In genomic region chr19:40056505-40056904, GRCh38 we compare ENCODE assay signal across 8 cellular contexts. TPM values are rescaled to one million over a fixed set of nuclear protein-coding genes. Genes with fewer than 3 reads are reported as not detected.
DNase-seq lines count a peak whose midpoint lies in the region; ATAC-seq, FAIRE-seq and TF ChIP-seq lines count a peak whose summit lies in the region.

No MANE protein-coding gene starts in this region.

- peak overlapping the region; percentile 93 to 97 for H3K4me3 ChIP-seq in kidney (ENCODE audit: low read length in 2 of 2)
- peak overlapping the region; percentile 60 to 86 for H3K4me3 ChIP-seq in testis

- no peak for DNase-seq in activated CD4-positive, alpha-beta T cell treated with anti-CD3 and anti-CD28 coated beads, Interleukin-2, amount 10 ng/mL, durations not matched to agents 24 days and 14 days
- no peak for DNase-seq in activated CD4-positive, alpha-beta T cell treated with anti-CD3 and anti-CD28 coated beads for 4 hours
- DNase-seq in activated T-helper 2 cell treated with anti-CD3 and anti-CD28 coated beads, Interferon-gamma antibody, Interleukin-2, Interleukin-4, amounts not matched to agents 10 μg/mL and 5 μg/mL and 100 μg/mL, durations not matched to agents 14 hours and 24 hours and 36 hours (ENCODE audit: low spot score), result no peak
- DNase-seq in kidney, result no peak
- DNase-seq in testis, result no peak
- no peak for DNase-seq in COR-L47 (lab: John Stamatoyannopoulos, UW)
- no peak for DNase-seq in posterior vena cava (ENCODE audit: low spot score)

- FAIRE-seq in kidney (lab: Jason Lieb, UNC), result no peak

- H3K9me3 Mint-ChIP-seq in activated CD4-positive, alpha-beta T cell treated with anti-CD3 and anti-CD28 coated beads, Interleukin-2, amount 10 ng/mL, durations not matched to agents 24 days and 14 days, result peaks cover 34% of the 10 kb centered on the region
- peaks cover 41% of the 10 kb centered on the region for H3K9me3 Mint-ChIP-seq in activated T-helper 2 cell treated with anti-CD3 and anti-CD28 coated beads, Interferon-gamma antibody, Interleukin-2, Interleukin-4, amounts not matched to agents 10 μg/mL and 5 μg/mL and 100 μg/mL, durations not matched to agents 14 hours and 24 hours and 36 hours

- H3K4me1 Mint-ChIP-seq in activated CD4-positive, alpha-beta T cell treated with anti-CD3 and anti-CD28 coated beads, Interleukin-2, amount 10 ng/mL, durations not matched to agents 24 days and 14 days, result peaks cover 35% of the 10 kb centered on the region
- H3K4me1 Mint-ChIP-seq in activated T-helper 2 cell treated with anti-CD3 and anti-CD28 coated beads, Interferon-gamma antibody, Interleukin-2, Interleukin-4, amounts not matched to agents 10 μg/mL and 5 μg/mL and 100 μg/mL, durations not matched to agents 14 hours and 24 hours and 36 hours (ENCODE audit: low read depth), result peaks cover 26% of the 10 kb centered on the region

- no peaks in the 10 kb centered on the region for H3K27me3 ChIP-seq in testis

- TF ChIP-seq POLR2A in testis (IDR thresholded peaks at IDR 0.05), result no peak

- peak overlapping the region in 1 of 2 donors; percentile 78 for H3K9ac ChIP-seq in kidney (ENCODE audit: low read length in 2 of 2)

- 2% methylated on average over 7 of the region's 7 CpGs for whole genome bisulfite sequencing in testis, 2 donors

- H3K27ac Mint-ChIP-seq in activated CD4-positive, alpha-beta T cell treated with anti-CD3 and anti-CD28 coated beads, Interleukin-2, amount 10 ng/mL, durations not matched to agents 24 days and 14 days, result peak overlapping the region; percentile 98
- peak overlapping the region; percentile 95 for H3K27ac Mint-ChIP-seq in activated T-helper 2 cell treated with anti-CD3 and anti-CD28 coated beads, Interferon-gamma antibody, Interleukin-2, Interleukin-4, amounts not matched to agents 10 μg/mL and 5 μg/mL and 100 μg/mL, durations not matched to agents 14 hours and 24 hours and 36 hours

- no peaks in the 10 kb centered on the region for H3K36me3 ChIP-seq in kidney (ENCODE audit: control insufficient read depth in 1 of 2, insufficient read depth in 2 of 2, low read length in 2 of 2)
- no peaks in the 10 kb centered on the region for H3K36me3 ChIP-seq in testis (ENCODE audit: low read depth, missing control alignments)

- peaks cover 6% of the 10 kb centered on the region for H3K27me3 Mint-ChIP-seq in activated CD4-positive, alpha-beta T cell treated with anti-CD3 and anti-CD28 coated beads, Interleukin-2, amount 10 ng/mL, durations not matched to agents 24 days and 14 days
- H3K27me3 Mint-ChIP-seq in activated T-helper 2 cell treated with anti-CD3 and anti-CD28 coated beads, Interferon-gamma antibody, Interleukin-2, Interleukin-4, amounts not matched to agents 10 μg/mL and 5 μg/mL and 100 μg/mL, durations not matched to agents 14 hours and 24 hours and 36 hours (ENCODE audit: low read depth), result peaks cover 5% of the 10 kb centered on the region

- ATAC-seq in GM21737 (IDR thresholded peaks at IDR 0.05; ENCODE audit: unreplicated experiment), result no peak

- no peak for TF ChIP-seq CTCF in kidney (IDR thresholded peaks at IDR 0.05; ENCODE audit: borderline replicate concordance, extremely low read depth, insufficient read depth)
- no peak for TF ChIP-seq CTCF in testis (IDR thresholded peaks at IDR 0.05)

- H3K27ac ChIP-seq in kidney (ENCODE audit: low read depth in 2 of 2, low read length in 2 of 2) (no peak overlapping the region), testis (no peak overlapping the region)

- peaks cover 33% of the 10 kb centered on the region for H3K36me3 Mint-ChIP-seq in activated CD4-positive, alpha-beta T cell treated with anti-CD3 and anti-CD28 coated beads, Interleukin-2, amount 10 ng/mL, durations not matched to agents 24 days and 14 days (ENCODE audit: low read depth)
- peaks cover 43% of the 10 kb centered on the region for H3K36me3 Mint-ChIP-seq in activated T-helper 2 cell treated with anti-CD3 and anti-CD28 coated beads, Interferon-gamma antibody, Interleukin-2, Interleukin-4, amounts not matched to agents 10 μg/mL and 5 μg/mL and 100 μg/mL, durations not matched to agents 14 hours and 24 hours and 36 hours (ENCODE audit: low read depth)

- peaks cover 3 to 10% of the 10 kb centered on the region in 2 donors for H3K9me3 ChIP-seq in kidney (ENCODE audit: control insufficient read depth in 1 of 2, low read length in 2 of 2)
- no peaks in the 10 kb centered on the region for H3K9me3 ChIP-seq in testis

- intact Hi-C loops in activated CD4-positive, alpha-beta T cell treated with anti-CD3 and anti-CD28 coated beads, Interleukin-2, amount 10 ng/mL, durations not matched to agents 24 days and 14 days (cut with micrococcal nuclease), result loop anchor here (2.0 to 5.0 kb wide), 3 partner anchors 36 to 86 kb away; partner anchors contain the start of genes PSMC4, ZNF546 and ZNF780A
- intact Hi-C loops in activated T-helper 2 cell treated with anti-CD3 and anti-CD28 coated beads, Interferon-gamma antibody, Interleukin-2, Interleukin-4, amounts not matched to agents 10 μg/mL and 5 μg/mL and 100 μg/mL, durations not matched to agents 14 hours and 24 hours and 36 hours (cut with micrococcal nuclease), result loop anchor here (1.0 to 5.0 kb wide), 2 partner anchors 34 to 59 kb away; partner anchors contain the start of genes ZNF546 and ZNF780A
- intact Hi-C loops in kidney (cut with DNase I) (no loop called here), testis (cut with DNase I; ENCODE audit: low total_unique reads) (no loop called here), posterior vena cava (cut with DNase I) (no loop called here)

- peak overlapping the region; percentile 100 for H3K4me3 Mint-ChIP-seq in activated CD4-positive, alpha-beta T cell treated with anti-CD3 and anti-CD28 coated beads, Interleukin-2, amount 10 ng/mL, durations not matched to agents 24 days and 14 days
- H3K4me3 Mint-ChIP-seq in activated T-helper 2 cell treated with anti-CD3 and anti-CD28 coated beads, Interferon-gamma antibody, Interleukin-2, Interleukin-4, amounts not matched to agents 10 μg/mL and 5 μg/mL and 100 μg/mL, durations not matched to agents 14 hours and 24 hours and 36 hours (ENCODE audit: low read depth), result peak overlapping the region; percentile 99

- H3K4me1 ChIP-seq in kidney (ENCODE audit: control insufficient read depth in 1 of 2, insufficient read depth in 1 of 2, low read depth in 1 of 2, low read length in 2 of 2) (no peaks in the 10 kb centered on the region), testis (peaks cover 6% of the 10 kb centered on the region)

RNA-seq across cellular contexts. Expression of gene ZNF780B, which starts 0.5 kb away (rescaled TPM):
- total RNA-seq in activated CD4-positive, alpha-beta T cell treated with anti-CD3 and anti-CD28 coated beads, Interleukin-2, amount 10 ng/mL, durations not matched to agents 24 days and 14 days, result 19.5 and 24.6 TPM in 2 replicates
- total RNA-seq in activated T-helper 2 cell treated with anti-CD3 and anti-CD28 coated beads, Interferon-gamma antibody, Interleukin-2, Interleukin-4, amounts not matched to agents 10 μg/mL and 5 μg/mL and 100 μg/mL, durations not matched to agents 14 hours and 24 hours and 36 hours, result 19.5 and 20.5 TPM in 2 replicates
- total RNA-seq in kidney (33.2 TPM), testis (10 to 100 TPM; 13.5 to 18.6 TPM), posterior vena cava (10 to 100 TPM; 14.0 to 20.7 TPM)
- polyA plus RNA-seq in kidney (ENCODE audit: insufficient read depth, low read depth, low replicate concordance) (4.6 TPM), testis (ENCODE audit: insufficient read depth, low read depth, low replicate concordance) (5.0 TPM)

RNA-seq across cellular contexts. Expression of gene ZNF780A, which starts 34.2 kb away (rescaled TPM):
- total RNA-seq in activated CD4-positive, alpha-beta T cell treated with anti-CD3 and anti-CD28 coated beads, Interleukin-2, amount 10 ng/mL, durations not matched to agents 24 days and 14 days, result 14.7 and 16.1 TPM in 2 replicates
- total RNA-seq in activated T-helper 2 cell treated with anti-CD3 and anti-CD28 coated beads, Interferon-gamma antibody, Interleukin-2, Interleukin-4, amounts not matched to agents 10 μg/mL and 5 μg/mL and 100 μg/mL, durations not matched to agents 14 hours and 24 hours and 36 hours, result 19.9 and 21.3 TPM in 2 replicates
- 26.2 TPM for total RNA-seq in kidney
- 11.8 TPM for polyA plus RNA-seq in kidney (ENCODE audit: insufficient read depth, low read depth, low replicate concordance)
- 10 to 100 TPM; 16.1 to 17.2 TPM for total RNA-seq in testis
- 9.5 TPM for polyA plus RNA-seq in testis (ENCODE audit: insufficient read depth, low read depth, low replicate concordance)
- 10 to 100 TPM; 13.2 to 17.9 TPM for total RNA-seq in posterior vena cava

RNA-seq across cellular contexts. Expression of gene ZNF546, which starts 59.6 kb away (rescaled TPM):
- total RNA-seq in activated CD4-positive, alpha-beta T cell treated with anti-CD3 and anti-CD28 coated beads, Interleukin-2, amount 10 ng/mL, durations not matched to agents 24 days and 14 days, result 4.4 and 6.7 TPM in 2 replicates
- total RNA-seq in activated T-helper 2 cell treated with anti-CD3 and anti-CD28 coated beads, Interferon-gamma antibody, Interleukin-2, Interleukin-4, amounts not matched to agents 10 μg/mL and 5 μg/mL and 100 μg/mL, durations not matched to agents 14 hours and 24 hours and 36 hours, result 4.6 and 5.2 TPM in 2 replicates
- 7.3 TPM for total RNA-seq in kidney
- polyA plus RNA-seq in kidney (ENCODE audit: insufficient read depth, low read depth, low replicate concordance), result 3.4 TPM
- 10 to 100 TPM; 19.6 to 21.7 TPM for total RNA-seq in testis
- 27.6 TPM for polyA plus RNA-seq in testis (ENCODE audit: insufficient read depth, low read depth, low replicate concordance)
- total RNA-seq in posterior vena cava, result 1 to 10 TPM; 5.7 to 5.9 TPM

Comparison
In these comparisons a context has a peak if more than half of its experiments do, and no peak if none do; other contexts are left out.
1. intact Hi-C loops: an anchor here in activated CD4-positive, alpha-beta T cell treated with anti-CD3 and anti-CD28 coated beads, Interleukin-2, amount 10 ng/mL, durations not matched to agents 24 days and 14 days (2.0 to 5.0 kb wide) and activated T-helper 2 cell treated with anti-CD3 and anti-CD28 coated beads, Interferon-gamma antibody, Interleukin-2, Interleukin-4, amounts not matched to agents 10 μg/mL and 5 μg/mL and 100 μg/mL, durations not matched to agents 14 hours and 24 hours and 36 hours (1.0 to 5.0 kb wide); none called in kidney, testis and posterior vena cava.